ENCODE assay signal across 23 cellular contexts in genomic region chr10:78375854-78376785, GRCh38.
DNase-seq lines count a peak whose midpoint lies in the region; ATAC-seq and TF ChIP-seq lines count a peak whose summit lies in the region.
"Had no signal": no experiment of that assay in that cellular context is flagged by ENCODE, and none has a peak within 500 bp of the region (broad histone marks: within the 10 kb centered on the region; RNA-seq: fewer than 3 reads in every experiment).

No MANE protein-coding gene starts in this region.

- ATAC-seq in left ventricle myocardium superior, result peak; percentile 70
- no peak for ATAC-seq in GM18907 (IDR thresholded peaks at IDR 0.05; ENCODE audit: unreplicated experiment)
- ATAC-seq: effector memory CD8-positive, alpha-beta T cell; left lung; stimulated activated memory B cell treated with anti-CD40 and anti-IgM and Interleukin-4, amounts not matched to agents 10 μg/mL and 1 μg/mL and 100 μg/mL, for 72 hours had no signal

- H3K27me3 ChIP-seq in stomach, result no peaks in the 10 kb centered on the region
- H3K27me3 ChIP-seq: adrenal gland, MG63, SJCRH30, tibial artery had no signal

- peaks cover 87% of the 10 kb centered on the region for H3K27me3 Mint-ChIP-seq in Calu3 (ENCODE audit: unreplicated experiment)
- H3K27me3 Mint-ChIP-seq: stimulated activated memory B cell treated with anti-CD40 and anti-IgM and Interleukin-4, amounts not matched to agents 10 μg/mL and 1 μg/mL and 100 μg/mL, for 72 hours had no signal

- H3K36me3 Mint-ChIP-seq in Calu3 (ENCODE audit: insufficient read depth, unreplicated experiment), result no peaks in the 10 kb centered on the region
- H3K36me3 Mint-ChIP-seq: stimulated activated memory B cell treated with anti-CD40 and anti-IgM and Interleukin-4, amounts not matched to agents 10 μg/mL and 1 μg/mL and 100 μg/mL, for 72 hours had no signal

- peak overlapping the region; percentile 77 for H3K27ac ChIP-seq in angular gyrus (ENCODE audit: low read depth, low read length)
- H3K27ac ChIP-seq in stomach, result no peak overlapping the region
- H3K27ac ChIP-seq: adrenal gland, esophagus squamous epithelium, HL-60, left lung, SJCRH30, tibial artery had no signal

- peak; percentile 50 for DNase-seq in G401 (ENCODE audit: low spot score)
- no peak for DNase-seq in left ventricle myocardium superior
- peak in 29 of 56 donors; percentile 8 to 84 (median 49) for DNase-seq in nucleus accumbens (lab: John Stamatoyannopoulos, UW)
- no peak for DNase-seq in Calu3
- no peak for DNase-seq in T-helper 9 cell
- DNase-seq in stomach, result no peak
- DNase-seq: activated gamma-delta T cell treated with Interleukin-2 at 50 U/mL for 16 hours; cerebellar nuclear complex; DMS153; effector memory CD8-positive, alpha-beta T cell; esophagus squamous epithelium; left lung; MG63; NCI-H146; SJCRH30; tibial artery had no signal

- no TSS peak for BruUV-seq in Calu3 (replicated peaks; lab: Mats Ljungman, UMichigan)

- H3K4me3 Mint-ChIP-seq in Calu3 (ENCODE audit: low read depth, unreplicated experiment), result no peak overlapping the region
- H3K4me3 Mint-ChIP-seq: effector memory CD8-positive, alpha-beta T cell; IgD-negative memory B cell; stimulated activated memory B cell treated with anti-CD40 and anti-IgM and Interleukin-4, amounts not matched to agents 10 μg/mL and 1 μg/mL and 100 μg/mL, for 72 hours; T-helper 1 cell treated with Interleukin-12 subunit alpha and Interleukin-12 subunit beta and Interleukin-4 antibody, amounts not matched to agents 30 μg/mL and 1 μg/mL, for 36 hours had no signal

- H3K4me1 Mint-ChIP-seq in Calu3 (ENCODE audit: low read depth, unreplicated experiment), result no peaks in the 10 kb centered on the region
- H3K4me1 Mint-ChIP-seq: IgD-negative memory B cell; stimulated activated memory B cell treated with anti-CD40 and anti-IgM and Interleukin-4, amounts not matched to agents 10 μg/mL and 1 μg/mL and 100 μg/mL, for 72 hours had no signal

- H3K27ac Mint-ChIP-seq in Calu3 (ENCODE audit: unreplicated experiment), result no peak overlapping the region
- H3K27ac Mint-ChIP-seq: effector memory CD8-positive, alpha-beta T cell; stimulated activated memory B cell treated with anti-CD40 and anti-IgM and Interleukin-4, amounts not matched to agents 10 μg/mL and 1 μg/mL and 100 μg/mL, for 72 hours; T-helper 1 cell treated with Interleukin-12 subunit alpha and Interleukin-12 subunit beta and Interleukin-4 antibody, amounts not matched to agents 30 μg/mL and 1 μg/mL, for 36 hours had no signal

- CTCF ChIA-PET in Calu3 (lab: Charles Lee), result no interaction called here

- peaks cover 0 to 7% (median 5%) of the 10 kb centered on the region in 4 donors for H3K9me3 ChIP-seq in stomach
- H3K9me3 ChIP-seq: adrenal gland, esophagus squamous epithelium, left lung, MG63, SJCRH30 had no signal

- in situ Hi-C loops in G401 (cut with HindIII; ENCODE audit: low sequenced_read_pairs), result no loop called here

- intact Hi-C loops in left ventricle myocardium superior (cut with micrococcal nuclease), result no loop called here
- intact Hi-C loops in Calu3 (cut with micrococcal nuclease; ENCODE audit: unreplicated experiment), result no loop called here
- intact Hi-C loops in stomach (cut with DNase I; ENCODE audit: low total_unique reads), result no loop called here

- 72 to 84% (median 73%) methylated on average over 16 to 17 of the region's 17 CpGs for WGBS in stomach, 5 donors

- H3K9me3 Mint-ChIP-seq in Calu3 (ENCODE audit: low read depth, unreplicated experiment), result no peaks in the 10 kb centered on the region
- H3K9me3 Mint-ChIP-seq: effector memory CD8-positive, alpha-beta T cell; stimulated activated memory B cell treated with anti-CD40 and anti-IgM and Interleukin-4, amounts not matched to agents 10 μg/mL and 1 μg/mL and 100 μg/mL, for 72 hours; T-helper 1 cell treated with Interleukin-12 subunit alpha and Interleukin-12 subunit beta and Interleukin-4 antibody, amounts not matched to agents 30 μg/mL and 1 μg/mL, for 36 hours had no signal

- no peak for TF ChIP-seq CTCF in Calu3 (IDR thresholded peaks at IDR 0.05; ENCODE audit: unreplicated experiment)
- TF ChIP-seq CTCF in stomach (IDR thresholded peaks at IDR 0.05), result no peak

- H3K4me3 ChIP-seq in stomach, result no peak overlapping the region
- H3K4me3 ChIP-seq: adrenal gland, esophagus squamous epithelium, left lung, MG63, SJCRH30, tibial artery had no signal

- no peak for TF ChIP-seq EP300 in stomach (IDR thresholded peaks at IDR 0.05)

- H3K36me3 ChIP-seq in stomach, result no peaks in the 10 kb centered on the region
- H3K36me3 ChIP-seq: adrenal gland, esophagus squamous epithelium, left lung, MG63, SJCRH30, tibial artery had no signal

- H3K4me1 ChIP-seq in stomach, result peaks cover 0 to 13% (median 6%) of the 10 kb centered on the region in 4 donors
- H3K4me1 ChIP-seq: adrenal gland, left lung, SJCRH30 had no signal

- TF ChIP-seq POLR2A in stomach (IDR thresholded peaks at IDR 0.05), result no peak

Comparison
In these comparisons a context has a peak if more than half of its experiments do, and no peak if none do; other contexts are left out.
1. DNase-seq: peak in G401 (single experiment) and nucleus accumbens (29 of 56); none in left ventricle myocardium superior (single experiment), Calu3 (single experiment), T-helper 9 cell (single experiment) and stomach (single experiment).